32 cellular contexts compared by ENCODE assay signal in genomic region chr17:57650548-57650947, GRCh38.
DNase-seq lines count a peak whose midpoint lies in the region; ATAC-seq, FAIRE-seq and TF ChIP-seq lines count a peak whose summit lies in the region.
"Had no signal": no experiment of that assay in that cellular context is flagged by ENCODE, and none has a peak within 500 bp of the region (broad histone marks: within the 10 kb centered on the region; RNA-seq: fewer than 3 reads in every experiment).

No MANE protein-coding gene starts in this region.

- TF ChIP-seq CTCF in astrocyte (IDR thresholded peaks at IDR 0.05; ENCODE audit: insufficient read depth, low read depth, low read length) (no peak), progenitor cell of endocrine pancreas (IDR thresholded peaks at IDR 0.05; ENCODE audit: unreplicated experiment) (no peak), heart right ventricle (IDR thresholded peaks at IDR 0.05) (no peak)

- H3K27ac ChIP-seq in astrocyte (ENCODE audit: low read depth, low read length): no peak overlapping the region
- no peak overlapping the region for H3K27ac ChIP-seq in heart right ventricle
- H3K27ac ChIP-seq: 22Rv1, Peyer's patch, skin epidermis, upper lobe of right lung, VCaP had no signal

- DNase-seq in T-helper 2 cell treated with Interferon-gamma antibody and Interleukin-4, amounts not matched to agents 5 μg/mL and 100 μg/mL, for 36 hours (ENCODE audit: low spot score): no peak
- DNase-seq in T-helper 2 cell (no peak), astrocyte (ENCODE audit: low read depth) (no peak), immature natural killer cell (no peak), progenitor cell of endocrine pancreas (ENCODE audit: low spot score, unreplicated experiment) (no peak), heart right ventricle (no peak), 8988T (no peak)
- DNase-seq: activated CD4-positive, alpha-beta T cell treated with anti-CD3 and anti-CD28 coated beads for 4 hours; activated CD8-positive, alpha-beta memory T cell treated with anti-CD3 and anti-CD28 coated beads for 24 hours; activated naive CD8-positive, alpha-beta T cell treated with anti-CD3 and anti-CD28 coated beads, Interleukin-2, amount 10 ng/mL, durations not matched to agents 7 days and 5 days; activated T-cell treated with anti-CD3 and anti-CD28 coated beads for 4 hours; central memory CD4-positive, alpha-beta T cell; effector memory CD8-positive, alpha-beta T cell; erythroblast; glutamatergic neuron; Kasumi-1; midbrain; naive B cell; NCI-H1436; NCI-H2081; NCI-H345; NCI-H69; Peyer's patch; SHP77; stimulated activated naive B cell treated with anti-CD40 and anti-IgM and Interleukin-4, amounts not matched to agents 10 μg/mL and 1 μg/mL and 100 μg/mL, for 72 hours; upper lobe of right lung had no signal

- no peaks in the 10 kb centered on the region for H3K9me3 Mint-ChIP-seq in T-helper 2 cell treated with Interferon-gamma antibody and Interleukin-4, amounts not matched to agents 5 μg/mL and 100 μg/mL, for 36 hours
- H3K9me3 Mint-ChIP-seq in astrocyte (ENCODE audit: unreplicated experiment) (no peaks in the 10 kb centered on the region), immature natural killer cell (no peaks in the 10 kb centered on the region), progenitor cell of endocrine pancreas (ENCODE audit: low read depth) (no peaks in the 10 kb centered on the region)
- H3K9me3 Mint-ChIP-seq: activated naive CD8-positive, alpha-beta T cell treated with anti-CD3 and anti-CD28 coated beads, Interleukin-2, amount 10 ng/mL, durations not matched to agents 7 days and 5 days; effector memory CD8-positive, alpha-beta T cell; stimulated activated naive B cell treated with anti-CD40 and anti-IgM and Interleukin-4, amounts not matched to agents 10 μg/mL and 1 μg/mL and 100 μg/mL, for 72 hours had no signal

- H3K36me3 ChIP-seq in astrocyte (ENCODE audit: insufficient read depth, low read length): no peaks in the 10 kb centered on the region
- peaks cover 0 to 8% (median 0%) of the 10 kb centered on the region in 9 donors for H3K36me3 ChIP-seq in heart right ventricle
- H3K36me3 ChIP-seq: HAP-1, Peyer's patch, upper lobe of right lung had no signal

- no peak overlapping the region for H2AFZ ChIP-seq in astrocyte (ENCODE audit: low read depth, low read length)

- H3K4me3 ChIP-seq in astrocyte (ENCODE audit: insufficient read depth, low read depth, low read length) (no peak overlapping the region), heart right ventricle (no peak overlapping the region)
- H3K4me3 ChIP-seq: HAP-1, Peyer's patch, skin epidermis, upper lobe of right lung had no signal

- no peaks in the 10 kb centered on the region for H3K79me2 ChIP-seq in astrocyte (ENCODE audit: insufficient read depth, low read length)

- H3K4me3 Mint-ChIP-seq in T-helper 2 cell treated with Interferon-gamma antibody and Interleukin-4, amounts not matched to agents 5 μg/mL and 100 μg/mL, for 36 hours: no peak overlapping the region
- H3K4me3 Mint-ChIP-seq in astrocyte (ENCODE audit: unreplicated experiment) (no peak overlapping the region), immature natural killer cell (no peak overlapping the region), progenitor cell of endocrine pancreas (ENCODE audit: low read depth) (no peak overlapping the region)
- H3K4me3 Mint-ChIP-seq: activated naive CD8-positive, alpha-beta T cell treated with anti-CD3 and anti-CD28 coated beads, Interleukin-2, amount 10 ng/mL, durations not matched to agents 7 days and 5 days; effector memory CD8-positive, alpha-beta T cell; stimulated activated naive B cell treated with anti-CD40 and anti-IgM and Interleukin-4, amounts not matched to agents 10 μg/mL and 1 μg/mL and 100 μg/mL, for 72 hours had no signal

- H3K4me1 ChIP-seq in astrocyte (ENCODE audit: insufficient read depth, low read length) (peaks cover 14% of the 10 kb centered on the region), heart right ventricle (no peaks in the 10 kb centered on the region)
- H3K4me1 ChIP-seq: HAP-1, Peyer's patch, upper lobe of right lung had no signal

- peak overlapping the region; percentile 6 for H3K27ac Mint-ChIP-seq in T-helper 2 cell treated with Interferon-gamma antibody and Interleukin-4, amounts not matched to agents 5 μg/mL and 100 μg/mL, for 36 hours
- H3K27ac Mint-ChIP-seq in astrocyte (ENCODE audit: unreplicated experiment) (peak overlapping the region; percentile 12), immature natural killer cell (peak overlapping the region in 5 of 6 donors; percentile 22 to 75 (median 24)), progenitor cell of endocrine pancreas (peak overlapping the region; percentile 14)
- H3K27ac Mint-ChIP-seq: activated naive CD8-positive, alpha-beta T cell treated with anti-CD3 and anti-CD28 coated beads, Interleukin-2, amount 10 ng/mL, durations not matched to agents 7 days and 5 days; effector memory CD8-positive, alpha-beta T cell; stimulated activated naive B cell treated with anti-CD40 and anti-IgM and Interleukin-4, amounts not matched to agents 10 μg/mL and 1 μg/mL and 100 μg/mL, for 72 hours had no signal

- peak overlapping the region; percentile 13 for H3K9ac ChIP-seq in astrocyte (ENCODE audit: low read length)

- 92% methylated on average over 4 of the region's 4 CpGs for WGBS in heart right ventricle, 2 donors

- peaks cover 6% of the 10 kb centered on the region for H3K4me1 Mint-ChIP-seq in T-helper 2 cell treated with Interferon-gamma antibody and Interleukin-4, amounts not matched to agents 5 μg/mL and 100 μg/mL, for 36 hours (ENCODE audit: low read depth)
- H3K4me1 Mint-ChIP-seq in astrocyte (ENCODE audit: low read depth, unreplicated experiment) (peaks cover 19% of the 10 kb centered on the region), immature natural killer cell (peaks cover 30% of the 10 kb centered on the region in 2 donors), progenitor cell of endocrine pancreas (ENCODE audit: low read depth) (peaks cover 2% of the 10 kb centered on the region)

- no peak for FAIRE-seq in astrocyte (lab: Jason Lieb, UNC)
- FAIRE-seq: GM19239 had no signal

- no peak for ATAC-seq in GM21360 (IDR thresholded peaks at IDR 0.05; ENCODE audit: unreplicated experiment)
- ATAC-seq in heart right ventricle: no peak
- ATAC-seq: effector memory CD8-positive, alpha-beta T cell; stimulated activated naive B cell treated with anti-CD40 and anti-IgM and Interleukin-4, amounts not matched to agents 10 μg/mL and 1 μg/mL and 100 μg/mL, for 72 hours; upper lobe of right lung had no signal

- H4K20me1 ChIP-seq in astrocyte (ENCODE audit: insufficient read depth, low read length): no peaks in the 10 kb centered on the region

- H3K36me3 Mint-ChIP-seq in T-helper 2 cell treated with Interferon-gamma antibody and Interleukin-4, amounts not matched to agents 5 μg/mL and 100 μg/mL, for 36 hours (ENCODE audit: low read depth): peaks cover 4% of the 10 kb centered on the region
- H3K36me3 Mint-ChIP-seq in astrocyte (ENCODE audit: low read depth, unreplicated experiment) (no peaks in the 10 kb centered on the region), immature natural killer cell (peaks cover 0 to 8% (median 7%) of the 10 kb centered on the region in 3 donors), progenitor cell of endocrine pancreas (ENCODE audit: insufficient read depth) (peaks cover 6% of the 10 kb centered on the region)

- H3K27me3 ChIP-seq in astrocyte (ENCODE audit: insufficient read depth, low read length) (no peaks in the 10 kb centered on the region), heart right ventricle (no peaks in the 10 kb centered on the region)
- H3K27me3 ChIP-seq: Peyer's patch, upper lobe of right lung had no signal

- intact Hi-C loops in heart right ventricle (cut with DNase I): no loop called here

- H3K27me3 Mint-ChIP-seq in T-helper 2 cell treated with Interferon-gamma antibody and Interleukin-4, amounts not matched to agents 5 μg/mL and 100 μg/mL, for 36 hours (ENCODE audit: low read depth): no peaks in the 10 kb centered on the region
- H3K27me3 Mint-ChIP-seq in astrocyte (ENCODE audit: low read depth, unreplicated experiment): no peaks in the 10 kb centered on the region
- H3K27me3 Mint-ChIP-seq in immature natural killer cell (ENCODE audit: low read depth in 3 of 3): peaks cover 0 to 2% (median 2%) of the 10 kb centered on the region in 3 donors
- H3K27me3 Mint-ChIP-seq in progenitor cell of endocrine pancreas: no peaks in the 10 kb centered on the region
- H3K27me3 Mint-ChIP-seq: activated naive CD8-positive, alpha-beta T cell treated with anti-CD3 and anti-CD28 coated beads, Interleukin-2, amount 10 ng/mL, durations not matched to agents 7 days and 5 days; effector memory CD8-positive, alpha-beta T cell; naive B cell; stimulated activated naive B cell treated with anti-CD40 and anti-IgM and Interleukin-4, amounts not matched to agents 10 μg/mL and 1 μg/mL and 100 μg/mL, for 72 hours had no signal

- H3K9me3 ChIP-seq in astrocyte (ENCODE audit: insufficient read depth, low read depth, low read length) (no peaks in the 10 kb centered on the region), heart right ventricle (no peaks in the 10 kb centered on the region)
- H3K9me3 ChIP-seq: HAP-1, Peyer's patch, upper lobe of right lung had no signal

- peak overlapping the region; percentile 65 for H3K4me2 ChIP-seq in astrocyte (ENCODE audit: low read length)
